1 cellular context compared by ENCODE assay signal in genomic region chr6:33407132-33407718, GRCh38.
TF ChIP-seq lines count a peak whose summit lies in the region.

No MANE protein-coding gene starts in this region.

TF ChIP-seq in liver, 16 proteins besides CTCF, POLR2A, EP300 and RAD21 (continued from another document):
- TF ChIP-seq, protein P1, sequence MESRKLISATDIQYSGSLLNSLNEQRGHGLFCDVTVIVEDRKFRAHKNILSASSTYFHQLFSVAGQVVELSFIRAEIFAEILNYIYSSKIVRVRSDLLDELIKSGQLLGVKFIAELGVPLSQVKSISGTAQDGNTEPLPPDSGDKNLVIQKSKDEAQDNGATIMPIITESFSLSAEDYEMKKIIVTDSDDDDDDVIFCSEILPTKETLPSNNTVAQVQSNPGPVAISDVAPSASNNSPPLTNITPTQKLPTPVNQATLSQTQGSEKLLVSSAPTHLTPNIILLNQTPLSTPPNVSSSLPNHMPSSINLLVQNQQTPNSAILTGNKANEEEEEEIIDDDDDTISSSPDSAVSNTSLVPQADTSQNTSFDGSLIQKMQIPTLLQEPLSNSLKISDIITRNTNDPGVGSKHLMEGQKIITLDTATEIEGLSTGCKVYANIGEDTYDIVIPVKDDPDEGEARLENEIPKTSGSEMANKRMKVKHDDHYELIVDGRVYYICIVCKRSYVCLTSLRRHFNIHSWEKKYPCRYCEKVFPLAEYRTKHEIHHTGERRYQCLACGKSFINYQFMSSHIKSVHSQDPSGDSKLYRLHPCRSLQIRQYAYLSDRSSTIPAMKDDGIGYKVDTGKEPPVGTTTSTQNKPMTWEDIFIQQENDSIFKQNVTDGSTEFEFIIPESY (IDR thresholded peaks at IDR 0.05) = no peak
- TF ChIP-seq, protein P2, sequence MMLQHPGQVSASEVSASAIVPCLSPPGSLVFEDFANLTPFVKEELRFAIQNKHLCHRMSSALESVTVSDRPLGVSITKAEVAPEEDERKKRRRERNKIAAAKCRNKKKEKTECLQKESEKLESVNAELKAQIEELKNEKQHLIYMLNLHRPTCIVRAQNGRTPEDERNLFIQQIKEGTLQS (IDR thresholded peaks at IDR 0.05) = no peak
- TF ChIP-seq RXRA (IDR thresholded peaks at IDR 0.05) (no peak), FOXA1 (IDR thresholded peaks at IDR 0.05) (no peak), FOXA2 (IDR thresholded peaks at IDR 0.05) (no peak), TAF1 (conservative IDR thresholded peaks at IDR 0.05) (no peak), YY1 (IDR thresholded peaks at IDR 0.05) (no peak), EGR1 (IDR thresholded peaks at IDR 0.05; ENCODE audit: low read depth in 2 of 2) (no peak), HNF4A (conservative IDR thresholded peaks at IDR 0.05) (no peak), SP1 (IDR thresholded peaks at IDR 0.05) (no peak)
- TF ChIP-seq, protein P3, sequence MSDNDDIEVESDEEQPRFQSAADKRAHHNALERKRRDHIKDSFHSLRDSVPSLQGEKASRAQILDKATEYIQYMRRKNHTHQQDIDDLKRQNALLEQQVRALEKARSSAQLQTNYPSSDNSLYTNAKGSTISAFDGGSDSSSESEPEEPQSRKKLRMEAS (IDR thresholded peaks at IDR 0.05) = no peak
